ENCODE assay signal across 13 cellular contexts in the genomic region with DNA sequence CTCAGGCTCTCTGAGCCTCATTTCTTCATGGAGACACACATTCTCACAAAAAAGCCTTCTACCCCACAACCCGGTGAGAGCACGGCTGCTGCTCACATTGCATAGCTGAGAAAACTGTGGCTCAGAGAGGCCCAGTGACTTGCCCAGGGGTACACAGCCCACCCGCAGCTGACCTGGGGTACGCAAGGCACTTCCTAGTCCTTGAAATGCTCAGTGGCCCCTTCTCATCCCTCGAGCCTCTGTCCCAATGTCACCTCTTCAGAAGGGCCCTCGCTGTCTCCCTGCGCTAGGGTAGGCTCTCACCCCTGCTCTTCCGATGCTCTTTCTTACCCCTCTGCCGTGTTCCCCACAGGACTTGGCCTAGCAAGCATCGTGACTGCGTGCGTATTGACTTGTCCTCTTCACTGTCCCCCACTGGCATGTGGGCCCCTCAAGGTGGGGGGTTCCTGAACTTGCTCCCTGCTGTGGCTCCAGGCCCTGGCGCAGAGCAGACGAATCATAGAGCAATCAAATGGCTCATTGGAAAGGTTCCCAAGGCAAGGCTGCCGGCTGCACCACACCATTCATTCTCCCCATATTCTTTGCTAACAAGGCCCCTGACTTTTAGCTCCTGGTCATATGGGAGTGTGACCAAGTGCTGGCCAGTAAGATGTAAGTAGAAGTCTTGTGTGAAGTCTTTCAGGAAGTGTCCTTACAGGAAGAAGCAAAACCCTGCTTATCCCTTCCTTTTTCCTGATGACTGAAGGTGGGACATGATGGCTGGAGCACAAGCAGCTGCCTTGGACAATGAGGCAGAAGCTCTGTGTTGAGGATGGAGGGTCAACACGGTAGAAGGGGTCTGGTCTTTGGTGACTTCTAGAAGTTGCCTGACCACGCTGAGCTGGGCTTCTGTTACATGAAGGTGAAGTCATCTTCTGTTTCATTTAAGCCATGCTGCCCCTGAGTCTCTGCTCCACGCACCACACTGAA. TPM values are rescaled to one million over a fixed set of nuclear protein-coding genes. Genes with fewer than 3 reads are reported as not detected.
DNase-seq lines count a peak whose midpoint lies in the region; ATAC-seq and TF ChIP-seq lines count a peak whose summit lies in the region.
"Had no signal": no experiment of that assay in that cellular context is flagged by ENCODE, and none has a peak within 500 bp of the region (broad histone marks: within the 10 kb centered on the region; RNA-seq: fewer than 3 reads in every experiment).

No MANE protein-coding gene starts in this region.

- no peak overlapping the region for H3K27ac ChIP-seq in 22Rv1
- H3K27ac ChIP-seq in VCaP, result no peak overlapping the region
- peak overlapping the region; percentile 90 for H3K27ac ChIP-seq in hepatocyte
- H3K27ac ChIP-seq in sigmoid colon, result peak overlapping the region; percentile 67 to 79 (median 72)

- no peak for ATAC-seq in activated naive CD8-positive, alpha-beta T cell treated with anti-CD3 and anti-CD28 coated beads, Interleukin-2, amount 50 U/mL, for 24 hours
- ATAC-seq in HG02885 (IDR thresholded peaks at IDR 0.05; ENCODE audit: poor library complexity, unreplicated experiment) (no peak), HG02678 (IDR thresholded peaks at IDR 0.05; ENCODE audit: unreplicated experiment) (no peak)

- H4K20me1 ChIP-seq in hepatocyte (ENCODE audit: insufficient read depth, poor library complexity, severe bottlenecking), result no peaks in the 10 kb centered on the region

- no peak overlapping the region for H3K4me3 Mint-ChIP-seq in activated naive CD8-positive, alpha-beta T cell treated with anti-CD3 and anti-CD28 coated beads, Interleukin-2, amount 50 U/mL, for 24 hours
- H3K4me3 Mint-ChIP-seq: activated naive CD8-positive, alpha-beta T cell treated with anti-CD3 and anti-CD28 coated beads for 36 hours had no signal

- TF ChIP-seq CTCF in 22Rv1 (IDR thresholded peaks at IDR 0.05), result peak; percentile 38
- TF ChIP-seq CTCF in VCaP (conservative IDR thresholded peaks at IDR 0.05), result peak; percentile 62
- no peak for TF ChIP-seq CTCF in hepatocyte (IDR thresholded peaks at IDR 0.05; ENCODE audit: poor library complexity)
- TF ChIP-seq CTCF in sigmoid colon (IDR thresholded peaks at IDR 0.05), result peak in 1 of 4 experiments; percentile 4

- H3K27me3 ChIP-seq in hepatocyte, result no peaks in the 10 kb centered on the region
- H3K27me3 ChIP-seq in sigmoid colon, result no peaks in the 10 kb centered on the region

- DNase-seq in hepatocyte (ENCODE audit: low spot score) (no peak), sigmoid colon (no peak)
- no peak for DNase-seq in activated naive CD8-positive, alpha-beta T cell treated with anti-CD3 and anti-CD28 coated beads, Interleukin-2, amount 50 U/mL, for 24 hours
- no peak for DNase-seq in activated CD4-positive, alpha-beta T cell treated with anti-CD3 and anti-CD28 coated beads, Interleukin-2, amount 50 U/mL, for 1 hour
- DNase-seq: activated CD8-positive, alpha-beta memory T cell treated with anti-CD3 and anti-CD28 coated beads, Interleukin-2, amount 50 U/mL, for 4 hours; activated naive CD8-positive, alpha-beta T cell treated with anti-CD3 and anti-CD28 coated beads for 36 hours; midbrain; NCI-H446 treated with DMSO at 0.1 percent for 48 hours; stimulated activated CD4-positive, alpha-beta T cell treated with anti-CD3 and anti-CD28 coated beads, Interleukin-4, amount 100 ng/mL, for 24 hours had no signal

- 94% methylated on average over 18 of the region's 18 CpGs for WGBS in hepatocyte (ENCODE audit: low lambda C conversion rate, missing lambda C conversion rate)
- 87 to 92% methylated on average over 18 of the region's 18 CpGs for WGBS in sigmoid colon, 2 donors

- no peaks in the 10 kb centered on the region for H3K4me1 Mint-ChIP-seq in activated naive CD8-positive, alpha-beta T cell treated with anti-CD3 and anti-CD28 coated beads, Interleukin-2, amount 50 U/mL, for 24 hours

- H3K79me2 ChIP-seq in hepatocyte, result no peaks in the 10 kb centered on the region

- no peak overlapping the region for H2AFZ ChIP-seq in hepatocyte

- TF ChIP-seq EP300 in sigmoid colon (IDR thresholded peaks at IDR 0.05), result no peak

- H3K9me2 ChIP-seq in hepatocyte (replicated peaks; ENCODE audit: insufficient read depth), result no peaks in the 10 kb centered on the region

- H3K4me3 ChIP-seq in hepatocyte (no peak overlapping the region), sigmoid colon (no peak overlapping the region)

- H3K9me3 ChIP-seq in hepatocyte (ENCODE audit: low read depth) (no peaks in the 10 kb centered on the region), sigmoid colon (no peaks in the 10 kb centered on the region)

- H3K36me3 Mint-ChIP-seq in activated naive CD8-positive, alpha-beta T cell treated with anti-CD3 and anti-CD28 coated beads, Interleukin-2, amount 50 U/mL, for 24 hours (ENCODE audit: low read depth), result no peaks in the 10 kb centered on the region
- H3K36me3 Mint-ChIP-seq: activated naive CD8-positive, alpha-beta T cell treated with anti-CD3 and anti-CD28 coated beads for 36 hours had no signal

- H3K4me2 ChIP-seq in hepatocyte, result peak overlapping the region; percentile 4

- intact Hi-C loops in sigmoid colon (cut with DNase I), result loop anchor here (5.0 kb wide), 1 partner anchor 196 kb away; no protein-coding TSS in a partner anchor

- H3K36me3 ChIP-seq in hepatocyte (replicated peaks; ENCODE audit: insufficient read depth, low read depth) (no peaks in the 10 kb centered on the region), sigmoid colon (no peaks in the 10 kb centered on the region)

- no peak overlapping the region for H3K27ac Mint-ChIP-seq in activated naive CD8-positive, alpha-beta T cell treated with anti-CD3 and anti-CD28 coated beads, Interleukin-2, amount 50 U/mL, for 24 hours
- H3K27ac Mint-ChIP-seq: activated naive CD8-positive, alpha-beta T cell treated with anti-CD3 and anti-CD28 coated beads for 36 hours had no signal

- peaks cover 42% of the 10 kb centered on the region for H3K27me3 Mint-ChIP-seq in activated naive CD8-positive, alpha-beta T cell treated with anti-CD3 and anti-CD28 coated beads, Interleukin-2, amount 50 U/mL, for 24 hours

- H3K9me3 Mint-ChIP-seq in activated naive CD8-positive, alpha-beta T cell treated with anti-CD3 and anti-CD28 coated beads, Interleukin-2, amount 50 U/mL, for 24 hours, result no peaks in the 10 kb centered on the region
- H3K9me3 Mint-ChIP-seq: activated naive CD8-positive, alpha-beta T cell treated with anti-CD3 and anti-CD28 coated beads for 36 hours had no signal

- H3K4me1 ChIP-seq in hepatocyte (ENCODE audit: insufficient read depth) (peaks cover 35% of the 10 kb centered on the region), sigmoid colon (peaks cover 0 to 66% (median 50%) of the 10 kb centered on the region in 4 donors)

- TF ChIP-seq POLR2A in sigmoid colon (IDR thresholded peaks at IDR 0.05), result no peak

RNA-seq across cellular contexts. Expression of a gene that starts 22.7 kb away (rescaled TPM):
- total RNA-seq in hepatocyte (12.0 and 12.8 TPM in 2 replicates), sigmoid colon (1 to 10 TPM in 1 of 4 donors, under 1 TPM in 3; 0.33 to 7.5 (median 0.48) TPM)
- polyA plus RNA-seq in hepatocyte (8.8 and 11.6 TPM in 2 replicates), sigmoid colon (100 to 1,000 TPM in 1 of 3 donors, 10 to 100 TPM in 2; 40.4 to 334 (median 85.9) TPM)
- total RNA-seq: activated naive CD8-positive, alpha-beta T cell treated with anti-CD3 and anti-CD28 coated beads for 36 hours had no signal

RNA-seq across cellular contexts. Expression of a gene that starts 36.7 kb away (rescaled TPM):
- total RNA-seq in hepatocyte (not detected in 2 replicates), sigmoid colon (under 1 TPM in 2 of 4 donors, not detected in 2; 0.36 to 0.49 TPM)
- polyA plus RNA-seq in hepatocyte (not detected in 2 replicates), sigmoid colon (10 to 100 TPM in 1 of 3 donors, 1 to 10 TPM in 2; 1.2 to 17.2 (median 5.3) TPM)

RNA-seq across cellular contexts. Expression of a gene that starts 58.6 kb away (rescaled TPM):
- total RNA-seq in hepatocyte (0.12 TPM in 1 of 2 replicates, not detected in the other), sigmoid colon (under 1 TPM in 1 of 4 donors, not detected in 3; 0.36 TPM)
- polyA plus RNA-seq in hepatocyte (not detected in 2 replicates), sigmoid colon (not detected)
- total RNA-seq: activated naive CD8-positive, alpha-beta T cell treated with anti-CD3 and anti-CD28 coated beads for 36 hours had no signal

Comparison
In these comparisons a context has a peak if more than half of its experiments do, and no peak if none do; other contexts are left out.
1. H3K27ac ChIP-seq: peak in hepatocyte (single experiment) and sigmoid colon (4 of 4); none in 22Rv1 (single experiment) and VCaP (single experiment).